In the genomic region with DNA sequence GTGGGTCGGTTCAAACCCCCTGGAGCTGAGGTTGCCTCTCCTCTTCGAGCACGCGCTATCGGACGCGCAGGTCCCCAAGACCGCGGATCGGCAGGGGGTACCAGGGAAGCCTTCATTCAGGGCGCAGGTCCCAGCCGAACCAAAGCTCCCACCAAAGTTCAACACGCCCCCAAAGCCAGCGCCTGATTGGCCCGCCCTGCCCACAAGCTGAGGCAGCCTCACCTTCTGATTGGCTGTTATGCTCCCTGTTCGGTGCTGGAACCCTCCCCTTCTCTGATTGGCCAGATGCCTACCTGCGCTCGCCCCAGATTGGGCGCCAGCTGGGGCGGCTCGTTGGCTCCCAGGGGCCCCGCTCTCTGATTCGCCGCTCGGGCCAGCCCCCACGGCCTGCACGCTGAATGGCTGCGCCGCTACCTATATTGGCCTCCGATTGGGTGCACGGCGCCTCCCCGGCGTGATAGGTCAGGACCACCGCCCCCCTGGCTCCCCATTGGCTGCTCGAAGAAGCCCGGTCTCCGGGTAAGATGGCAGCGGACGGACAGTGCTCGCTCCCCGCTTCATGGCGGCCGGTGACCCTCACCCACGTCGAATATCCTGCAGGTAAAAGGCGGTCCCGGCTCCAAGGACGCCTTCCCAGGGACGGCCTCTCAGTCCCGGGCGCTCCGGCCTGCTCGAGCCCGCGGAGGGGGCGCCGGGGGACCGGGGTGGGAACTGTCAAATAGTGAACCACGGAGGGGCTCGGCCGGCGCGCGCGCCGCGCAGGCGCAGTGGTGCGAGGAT, we compare ENCODE assay signal across 8 cellular contexts. TPM values are rescaled to one million over a fixed set of nuclear protein-coding genes. Genes with fewer than 3 reads are reported as not detected.
DNase-seq lines count a peak whose midpoint lies in the region; ATAC-seq, FAIRE-seq and TF ChIP-seq lines count a peak whose summit lies in the region.

A gene with protein sequence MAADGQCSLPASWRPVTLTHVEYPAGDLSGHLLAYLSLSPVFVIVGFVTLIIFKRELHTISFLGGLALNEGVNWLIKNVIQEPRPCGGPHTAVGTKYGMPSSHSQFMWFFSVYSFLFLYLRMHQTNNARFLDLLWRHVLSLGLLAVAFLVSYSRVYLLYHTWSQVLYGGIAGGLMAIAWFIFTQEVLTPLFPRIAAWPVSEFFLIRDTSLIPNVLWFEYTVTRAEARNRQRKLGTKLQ (plus strand): TSS at position 504 of the 780 bp plus-strand sequence. CDS start 21 bp downstream, at position 525.

- intact Hi-C loops in Calu3 (cut with micrococcal nuclease; ENCODE audit: unreplicated experiment): no loop called here

- peaks cover 8% of the 10 kb centered on the region for H3K79me2 ChIP-seq in OCI-LY1 (ENCODE audit: insufficient read depth, low read length)

- H3K36me3 Mint-ChIP-seq in Calu3 (ENCODE audit: insufficient read depth, unreplicated experiment): peaks cover 31% of the 10 kb centered on the region

- peak within 1 kb of the TSS; percentile 83 for H3K27ac Mint-ChIP-seq in Calu3 (ENCODE audit: unreplicated experiment)

- no peaks in the 10 kb centered on the region for H3K9me2 ChIP-seq in OCI-LY1 (ENCODE audit: low read depth, low read length)

- WGBS in HUES64: under 1% methylated on average over 70 of the region's 70 CpGs
- 0 to 1% methylated on average over 54 to 64 of the region's 70 CpGs for WGBS in mesodermal cell (ENCODE audit: insufficient coverage in 2 of 2), 2 experiments

- peak; percentile 97 for DNase-seq in Calu3
- DNase-seq in activated CD8-positive, alpha-beta memory T cell treated with anti-CD3 and anti-CD28 coated beads, Interleukin-2, amount 50 U/mL, for 4 hours: peak; percentile 98
- peak; percentile 98 for DNase-seq in stimulated activated CD8-positive, alpha-beta memory T cell treated with anti-CD3 and anti-CD28 coated beads, Interleukin-15, amount 100 ng/mL, for 4 hours (ENCODE audit: low read depth in 2 of 2)

- no peaks in the 10 kb centered on the region for H3F3A ChIP-seq in OCI-LY1 (ENCODE audit: insufficient read depth, low read length)

- H3K27me3 ChIP-seq in HUES64 (ENCODE audit: insufficient read depth, low read length) (no peaks in the 10 kb centered on the region), OCI-LY1 (ENCODE audit: insufficient read depth, low read length) (no peaks in the 10 kb centered on the region)

- H4K20me1 ChIP-seq in OCI-LY1 (ENCODE audit: insufficient read depth, low read length): no peaks in the 10 kb centered on the region

- H3K27ac ChIP-seq in HUES64 (ENCODE audit: low read depth, low read length): peak within 1 kb of the TSS; percentile 92
- H3K27ac ChIP-seq in OCI-LY1 (ENCODE audit: low read depth, low read length, poor library complexity, severe bottlenecking): no peak within 1 kb of the TSS
- H3K27ac ChIP-seq in mesodermal cell (ENCODE audit: low read depth, low read length, severe bottlenecking): peak within 1 kb of the TSS; percentile 75

- H3K27me3 Mint-ChIP-seq in Calu3 (ENCODE audit: unreplicated experiment): no peaks in the 10 kb centered on the region

- no TSS peak for BruUV-seq in Calu3 (replicated peaks; lab: Mats Ljungman, UMichigan)

- ATAC-seq in GM21447 (IDR thresholded peaks at IDR 0.05; ENCODE audit: unreplicated experiment): peak; percentile 91

- H3K4me1 ChIP-seq in HUES64 (ENCODE audit: insufficient read depth, low read length) (peaks cover 6% of the 10 kb centered on the region; the same call in 1 of the 2 replicates), OCI-LY1 (ENCODE audit: insufficient read depth, low read length, severe bottlenecking) (peaks cover 27% of the 10 kb centered on the region), mesodermal cell (ENCODE audit: control insufficient read depth, insufficient read depth, low read length, poor library complexity, severe bottlenecking) (no peaks in the 10 kb centered on the region)

- FAIRE-seq in endometrium (lab: Jason Lieb, UNC): peak; percentile 99

- H3K4me3 Mint-ChIP-seq in Calu3 (ENCODE audit: low read depth, unreplicated experiment): peak within 1 kb of the TSS; percentile 79

- H2AFZ ChIP-seq in OCI-LY1 (ENCODE audit: low read length): no peak within 1 kb of the TSS

- H3K9me3 ChIP-seq in HUES64 (ENCODE audit: insufficient read depth, low read depth, low read length): no peaks in the 10 kb centered on the region
- H3K9me3 ChIP-seq in OCI-LY1 (ENCODE audit: low read length): no peaks in the 10 kb centered on the region
- H3K9me3 ChIP-seq in mesodermal cell (ENCODE audit: control insufficient read depth, low read length): no peaks in the 10 kb centered on the region

- H3K9ac ChIP-seq in HUES64 (ENCODE audit: low read depth, low read length): peak within 1 kb of the TSS; percentile 85
- H3K9ac ChIP-seq in OCI-LY1 (ENCODE audit: low read length): peak within 1 kb of the TSS; percentile 83

- H3K36me3 ChIP-seq in HUES64 (ENCODE audit: insufficient read depth, low read length) (peaks cover 10% of the 10 kb centered on the region), OCI-LY1 (ENCODE audit: insufficient read depth, low read length) (peaks cover 10% of the 10 kb centered on the region), mesodermal cell (ENCODE audit: control insufficient read depth, insufficient read depth, low read length) (no peaks in the 10 kb centered on the region)

- CTCF ChIA-PET in Calu3 (lab: Charles Lee): interaction anchor here (1.0 to 1.6 kb wide), 4 partner anchors 49 to 54 kb away, joined by 3 to 4 read pairs (median 3); a partner anchor contains a TSS

- H3K4me1 Mint-ChIP-seq in Calu3 (ENCODE audit: low read depth, unreplicated experiment): no peaks in the 10 kb centered on the region

- H3K4me3 ChIP-seq in HUES64 (ENCODE audit: low read length): peak within 1 kb of the TSS; percentile 82
- H3K4me3 ChIP-seq in OCI-LY1 (ENCODE audit: low read depth, low read length, poor library complexity, severe bottlenecking): peak within 1 kb of the TSS; percentile 76
- H3K4me3 ChIP-seq in mesodermal cell (ENCODE audit: extremely low read depth, insufficient read depth, low read length, poor library complexity, severe bottlenecking): peak within 1 kb of the TSS; percentile 69

- TF ChIP-seq CTCF in Calu3 (IDR thresholded peaks at IDR 0.05; ENCODE audit: unreplicated experiment) (no peak), OCI-LY1 (IDR thresholded peaks at IDR 0.05; ENCODE audit: low read length) (no peak)

- no peaks in the 10 kb centered on the region for H3K9me3 Mint-ChIP-seq in Calu3 (ENCODE audit: low read depth, unreplicated experiment)

- peak within 1 kb of the TSS; percentile 96 for H3K4me2 ChIP-seq in OCI-LY1 (ENCODE audit: low read length)

RNA-seq across cellular contexts. Expression of the gene that starts here (rescaled TPM):
- 14.4 and 16.1 TPM in 2 replicates for total RNA-seq in Calu3 (2022)
- 24.7 TPM for polyA plus RNA-seq in HUES64 (2013, experiment 1 of 2)
- 21.9 TPM for polyA plus RNA-seq in HUES64 (2013, experiment 2 of 2)
- 18.4 TPM for polyA plus RNA-seq in mesodermal cell (2013, experiment 1 of 2)
- polyA plus RNA-seq in mesodermal cell (2013, experiment 2 of 2): 14.8 TPM
